In the genomic region with DNA sequence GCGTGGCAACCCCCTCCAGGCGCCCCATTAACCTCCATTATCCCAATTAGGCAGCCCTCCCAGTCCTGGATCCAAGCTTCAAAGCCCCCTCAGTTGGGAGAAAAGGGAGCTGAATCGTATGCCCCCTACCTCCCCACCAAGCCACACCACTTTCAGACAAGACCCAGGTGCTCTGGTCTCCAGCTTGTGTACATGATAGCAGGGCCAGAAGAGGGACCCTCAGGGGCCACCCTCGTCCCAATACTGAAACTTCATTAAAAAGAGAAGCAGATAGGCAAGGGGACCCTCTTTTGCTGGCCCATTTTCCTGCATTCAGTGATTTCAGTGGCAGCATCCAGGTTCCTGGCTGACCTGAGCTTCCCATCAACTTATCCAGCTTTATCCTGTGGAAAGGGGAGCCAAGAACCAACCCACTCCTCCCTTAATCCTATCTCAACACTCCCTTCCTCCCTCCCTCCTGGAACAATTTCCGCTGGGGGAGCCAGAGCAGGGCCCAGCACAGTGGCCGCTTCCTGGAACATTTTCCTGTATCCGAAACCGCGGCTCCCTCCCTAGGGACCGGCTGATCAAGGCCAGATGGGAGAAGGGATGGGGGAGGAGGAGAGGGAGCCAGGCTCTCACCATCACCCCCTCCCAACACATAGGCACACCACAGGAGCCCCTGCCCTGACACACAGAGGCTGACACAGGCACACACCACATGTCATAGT, we compare ENCODE assay signal across 9 cellular contexts. TPM values are rescaled to one million over a fixed set of nuclear protein-coding genes. Genes with fewer than 3 reads are reported as not detected.
DNase-seq lines count a peak whose midpoint lies in the region; ATAC-seq and TF ChIP-seq lines count a peak whose summit lies in the region.
"Had no signal": no experiment of that assay in that cellular context is flagged by ENCODE, and none has a peak within 500 bp of the region (broad histone marks: within the 10 kb centered on the region; RNA-seq: fewer than 3 reads in every experiment).

No MANE protein-coding gene starts in this region.

- no peaks in the 10 kb centered on the region for H3K27me3 Mint-ChIP-seq in CD4-positive, alpha-beta T cell
- peaks cover 0 to 3% of the 10 kb centered on the region in 2 donors for H3K27me3 Mint-ChIP-seq in natural killer cell treated with Interleukin-12 subunit alpha and Interleukin-12 subunit beta and Interleukin-15 and Interleukin-18, amount 100 ng/mL, for 72 hours

- no peaks in the 10 kb centered on the region for H3K27me3 ChIP-seq in CD4-positive, alpha-beta T cell (ENCODE audit: control insufficient read depth, insufficient read depth, low read length)

- CTCF ChIA-PET in CD4-positive, alpha-beta T cell (lab: Charles Lee) = interaction anchor here (0.6 to 2.6 kb wide), 30 partner anchors 12 to 280 kb away, joined by 3 to 51 read pairs (median 5); partner anchors contain the start of genes AAAS, ESPL1, MYG1 and PFDN5

- peak overlapping the region; percentile 72 for H3K27ac Mint-ChIP-seq in CD4-positive, alpha-beta T cell
- H3K27ac Mint-ChIP-seq in natural killer cell treated with Interleukin-12 subunit alpha and Interleukin-12 subunit beta and Interleukin-15 and Interleukin-18, amount 100 ng/mL, for 72 hours = peak overlapping the region; percentile 61 to 84

- H3K27ac ChIP-seq in CD4-positive, alpha-beta T cell (ENCODE audit: low read depth, low read length) = no peak overlapping the region
- H3K27ac ChIP-seq: HL-60 had no signal

- no peaks in the 10 kb centered on the region for H3K9me3 Mint-ChIP-seq in CD4-positive, alpha-beta T cell
- no peaks in the 10 kb centered on the region for H3K9me3 Mint-ChIP-seq in natural killer cell treated with Interleukin-12 subunit alpha and Interleukin-12 subunit beta and Interleukin-15 and Interleukin-18, amount 100 ng/mL, for 72 hours

- in situ Hi-C loops in GM13976 (cut with MboI; ENCODE audit: low sequenced_read_pairs, unreplicated experiment) = no loop called here

- no peaks in the 10 kb centered on the region for H3K36me3 Mint-ChIP-seq in CD4-positive, alpha-beta T cell (ENCODE audit: low read depth)
- H3K36me3 Mint-ChIP-seq in natural killer cell treated with Interleukin-12 subunit alpha and Interleukin-12 subunit beta and Interleukin-15 and Interleukin-18, amount 100 ng/mL, for 72 hours = no peaks in the 10 kb centered on the region

- intact Hi-C loops in CD4-positive, alpha-beta T cell (cut with DNase I, micrococcal nuclease) = loop anchor here (1.0 to 2.0 kb wide), 4 partner anchors 21 to 186 kb away; no protein-coding TSS in a partner anchor

- no peaks in the 10 kb centered on the region for H3K9me3 ChIP-seq in CD4-positive, alpha-beta T cell (ENCODE audit: control insufficient read depth, low read length)

- ATAC-seq in CD4-positive, alpha-beta T cell (ENCODE audit: poor library complexity) = no peak
- no peak for ATAC-seq in natural killer cell treated with Interleukin-12 subunit alpha and Interleukin-12 subunit beta and Interleukin-15 and Interleukin-18, amount 100 ng/mL, for 72 hours
- ATAC-seq in HG02588 (IDR thresholded peaks at IDR 0.05; ENCODE audit: unreplicated experiment) = no peak

- peaks cover 21% of the 10 kb centered on the region for H3K4me1 Mint-ChIP-seq in CD4-positive, alpha-beta T cell (ENCODE audit: low read depth)
- H3K4me1 Mint-ChIP-seq in natural killer cell treated with Interleukin-12 subunit alpha and Interleukin-12 subunit beta and Interleukin-15 and Interleukin-18, amount 100 ng/mL, for 72 hours (ENCODE audit: low read depth in 2 of 2) = peaks cover 12 to 18% of the 10 kb centered on the region in 2 donors

- TF ChIP-seq CTCF in CD4-positive, alpha-beta T cell (IDR thresholded peaks at IDR 0.05) = peak; percentile 25
- TF ChIP-seq CTCF in GM13976 (IDR thresholded peaks at IDR 0.05; ENCODE audit: borderline replicate concordance, control extremely low read depth, extremely low read depth, insufficient read depth, missing control alignments) (no peak), GM10266 (IDR thresholded peaks at IDR 0.05; ENCODE audit: control insufficient read depth, insufficient read depth, low read depth, missing control alignments) (no peak)

- peak overlapping the region; percentile 93 for H3K4me3 Mint-ChIP-seq in CD4-positive, alpha-beta T cell
- peak overlapping the region; percentile 95 for H3K4me3 Mint-ChIP-seq in natural killer cell treated with Interleukin-12 subunit alpha and Interleukin-12 subunit beta and Interleukin-15 and Interleukin-18, amount 100 ng/mL, for 72 hours

- no peak for DNase-seq in CD4-positive, alpha-beta T cell
- DNase-seq in NCI-H524 (lab: John Stamatoyannopoulos, UW) (peak; percentile 79 to 87), dermis microvascular lymphatic vessel endothelial cell (ENCODE audit: low read depth in 2 of 2) (peak; percentile 47 to 83), GM13976 (ENCODE audit: low spot score) (no peak), GM10266 (ENCODE audit: extremely low spot score) (no peak), NAMALWA (ENCODE audit: low spot score) (no peak)
- no peak for DNase-seq in natural killer cell treated with Interleukin-12 subunit alpha and Interleukin-12 subunit beta and Interleukin-15 and Interleukin-18, amount 100 ng/mL, for 72 hours (ENCODE audit: low spot score)

- POLR2A ChIA-PET in CD4-positive, alpha-beta T cell (lab: Charles Lee) = interaction anchor here (0.6 to 3.3 kb wide), 16 partner anchors 18 to 165 kb away, joined by 3 to 87 read pairs (median 5); partner anchors contain the start of genes AAAS, CSAD, ESPL1 and MYG1

RNA-seq across cellular contexts. Expression of gene SP7, which starts 9.5 kb away (rescaled TPM):
- under 1 TPM in 1 of 2 experiments, not detected in 1; 0.14 TPM for total RNA-seq in CD4-positive, alpha-beta T cell
- not detected in 2 replicates for total RNA-seq in dermis microvascular lymphatic vessel endothelial cell
- not detected for total RNA-seq in natural killer cell treated with Interleukin-12 subunit alpha and Interleukin-12 subunit beta and Interleukin-15 and Interleukin-18, amount 100 ng/mL, for 72 hours

RNA-seq across cellular contexts. Expression of gene AAAS, which starts 24.2 kb away (rescaled TPM):
- 10 to 100 TPM; 21.0 to 22.7 TPM for total RNA-seq in CD4-positive, alpha-beta T cell
- total RNA-seq in dermis microvascular lymphatic vessel endothelial cell = 31.8 and 31.9 TPM in 2 replicates
- 10 to 100 TPM; 56.7 to 96.2 TPM for total RNA-seq in natural killer cell treated with Interleukin-12 subunit alpha and Interleukin-12 subunit beta and Interleukin-15 and Interleukin-18, amount 100 ng/mL, for 72 hours

RNA-seq across cellular contexts. Expression of gene SP1, which starts 34.3 kb away (rescaled TPM):
- total RNA-seq in CD4-positive, alpha-beta T cell = 10 to 100 TPM; 42.3 to 43.3 TPM
- 24.4 and 32.0 TPM in 2 replicates for total RNA-seq in dermis microvascular lymphatic vessel endothelial cell
- 10 to 100 TPM; 56.8 to 68.1 TPM for total RNA-seq in natural killer cell treated with Interleukin-12 subunit alpha and Interleukin-12 subunit beta and Interleukin-15 and Interleukin-18, amount 100 ng/mL, for 72 hours

RNA-seq across cellular contexts. Expression of gene MYG1, which starts 46.1 kb away (rescaled TPM):
- total RNA-seq in CD4-positive, alpha-beta T cell = 10 to 100 TPM; 30.9 to 33.8 TPM
- total RNA-seq in dermis microvascular lymphatic vessel endothelial cell = 29.5 and 36.0 TPM in 2 replicates
- total RNA-seq in natural killer cell treated with Interleukin-12 subunit alpha and Interleukin-12 subunit beta and Interleukin-15 and Interleukin-18, amount 100 ng/mL, for 72 hours = 10 to 100 TPM; 55.8 to 72.9 TPM

RNA-seq across cellular contexts. Expression of gene PFDN5, which starts 50.3 kb away (rescaled TPM):
- 100 to 1,000 TPM; 757 to 763 TPM for total RNA-seq in CD4-positive, alpha-beta T cell
- 350 and 426 TPM in 2 replicates for total RNA-seq in dermis microvascular lymphatic vessel endothelial cell
- 100 to 1,000 TPM; 199 to 233 TPM for total RNA-seq in natural killer cell treated with Interleukin-12 subunit alpha and Interleukin-12 subunit beta and Interleukin-15 and Interleukin-18, amount 100 ng/mL, for 72 hours

Comparison
In these comparisons a context has a peak if more than half of its experiments do, and no peak if none do; other contexts are left out.
1. DNase-seq: peak in NCI-H524 (2 of 2) and dermis microvascular lymphatic vessel endothelial cell (2 of 2); none in CD4-positive, alpha-beta T cell (0 of 10), natural killer cell treated with Interleukin-12 subunit alpha and Interleukin-12 subunit beta and Interleukin-15 and Interleukin-18, amount 100 ng/mL, for 72 hours (single experiment), GM13976 (single experiment), GM10266 (single experiment) and NAMALWA (single experiment).